Comparison of ENCODE assay signal across 8 cellular contexts in genomic region chr4:141132689-141133145, GRCh38. TPM values are rescaled to one million over a fixed set of nuclear protein-coding genes. Genes with fewer than 3 reads are reported as not detected.
A peak's percentile ranks its signal among the peaks of the same experiment; 100 is the strongest.
DNase-seq lines count a peak whose midpoint lies in the region; ATAC-seq and TF ChIP-seq lines count a peak whose summit lies in the region.

No MANE protein-coding gene starts in this region.

- no peaks in the 10 kb centered on the region for H3K36me3 Mint-ChIP-seq in activated CD4-positive, alpha-beta T cell treated with anti-CD3 and anti-CD28 coated beads for 36 hours (ENCODE audit: low read depth)
- H3K36me3 Mint-ChIP-seq in nephron progenitor cell (ENCODE audit: low read depth): no peaks in the 10 kb centered on the region

- POLR2A ChIA-PET in activated CD4-positive, alpha-beta T cell treated with anti-CD3 and anti-CD28 coated beads for 36 hours (lab: Charles Lee): no interaction called here

- H3K4me3 ChIP-seq in fibroblast of villous mesenchyme (ENCODE audit: low read depth, low read length): peak overlapping the region; percentile 65

- peak; percentile 19 for DNase-seq in activated CD4-positive, alpha-beta T cell treated with anti-CD3 and anti-CD28 coated beads for 36 hours
- no peak for DNase-seq in activated CD4-positive, alpha-beta T cell treated with anti-CD3 and anti-CD28 coated beads for 1 hour
- DNase-seq in T1000 (lab: John Stamatoyannopoulos, UW) (peak; percentile 37), fibroblast of villous mesenchyme (ENCODE audit: low read depth) (no peak), nephron progenitor cell (peak; percentile 67), NCI-H187 (lab: John Stamatoyannopoulos, UW) (no peak), SW480 (ENCODE audit: low spot score) (no peak)

- peak; percentile 37 for ATAC-seq in activated CD4-positive, alpha-beta T cell treated with anti-CD3 and anti-CD28 coated beads for 36 hours
- ATAC-seq in HG02885 (IDR thresholded peaks at IDR 0.05; ENCODE audit: poor library complexity, unreplicated experiment): peak; percentile 29

- CTCF ChIA-PET in activated CD4-positive, alpha-beta T cell treated with anti-CD3 and anti-CD28 coated beads for 36 hours (lab: Charles Lee): interaction anchor here (0.6 to 3.4 kb wide), 10 partner anchors 10 to 1583 kb away, joined by 3 to 22 read pairs (median 4); no protein-coding TSS in a partner anchor

- H3K4me1 Mint-ChIP-seq in activated CD4-positive, alpha-beta T cell treated with anti-CD3 and anti-CD28 coated beads for 36 hours: peaks cover 14% of the 10 kb centered on the region
- H3K4me1 Mint-ChIP-seq in nephron progenitor cell: peaks cover 35% of the 10 kb centered on the region

- no peak overlapping the region for H3K27ac Mint-ChIP-seq in activated CD4-positive, alpha-beta T cell treated with anti-CD3 and anti-CD28 coated beads for 36 hours
- H3K27ac Mint-ChIP-seq in nephron progenitor cell: no peak overlapping the region

- intact Hi-C loops in activated CD4-positive, alpha-beta T cell treated with anti-CD3 and anti-CD28 coated beads for 36 hours (cut with DNase I, micrococcal nuclease): loop anchor here (1.0 to 5.0 kb wide), 2 partner anchors 271 to 770 kb away; no protein-coding TSS in a partner anchor

- H3K9me3 Mint-ChIP-seq in activated CD4-positive, alpha-beta T cell treated with anti-CD3 and anti-CD28 coated beads for 36 hours (ENCODE audit: low read depth): no peaks in the 10 kb centered on the region
- no peaks in the 10 kb centered on the region for H3K9me3 Mint-ChIP-seq in nephron progenitor cell

- TF ChIP-seq CTCF in fibroblast of villous mesenchyme (IDR thresholded peaks at IDR 0.05; ENCODE audit: insufficient read depth, low read depth, low read length) (no peak), nephron progenitor cell (IDR thresholded peaks at IDR 0.05) (no peak)

- peak overlapping the region; percentile 78 for H3K4me3 Mint-ChIP-seq in activated CD4-positive, alpha-beta T cell treated with anti-CD3 and anti-CD28 coated beads for 36 hours
- peak overlapping the region; percentile 96 for H3K4me3 Mint-ChIP-seq in nephron progenitor cell

- peaks cover 62% of the 10 kb centered on the region for H3K27me3 Mint-ChIP-seq in activated CD4-positive, alpha-beta T cell treated with anti-CD3 and anti-CD28 coated beads for 36 hours
- peaks cover 57% of the 10 kb centered on the region for H3K27me3 Mint-ChIP-seq in nephron progenitor cell (ENCODE audit: low read depth, poor library complexity)

RNA-seq across cellular contexts. Expression of gene RNF150, which starts 0.6 kb away (rescaled TPM):
- total RNA-seq in activated CD4-positive, alpha-beta T cell treated with anti-CD3 and anti-CD28 coated beads for 36 hours: under 1 TPM; 0.02 to 0.14 TPM
- total RNA-seq in fibroblast of villous mesenchyme: 12.2 and 16.4 TPM in 2 replicates

Comparison
In these comparisons a context has a peak if more than half of its experiments do, and no peak if none do; other contexts are left out.
1. DNase-seq: peak in activated CD4-positive, alpha-beta T cell treated with anti-CD3 and anti-CD28 coated beads for 36 hours (single experiment), T1000 (single experiment) and nephron progenitor cell (single experiment); none in activated CD4-positive, alpha-beta T cell treated with anti-CD3 and anti-CD28 coated beads for 1 hour (single experiment), fibroblast of villous mesenchyme (single experiment), NCI-H187 (0 of 2) and SW480 (single experiment).
2. RNA of gene RNF150, which starts 0.6 kb away (total RNA-seq): 12.2 to 16.4 TPM in fibroblast of villous mesenchyme; 0.02 to 0.14 TPM in activated CD4-positive, alpha-beta T cell treated with anti-CD3 and anti-CD28 coated beads for 36 hours; every median in the first group is over 10 times any median in the second.